1 cellular context compared by ENCODE assay signal in genomic region chr19:11239377-11240000, GRCh38.
TF ChIP-seq lines count a peak whose summit lies in the region.

TSS of gene ANGPTL8 (plus strand) at chr19:11239619. CDS start at chr19:11239638, 19 bp downstream.

TF ChIP-seq in HepG2, 621 proteins besides CTCF, POLR2A, EP300 and RAD21 (continued from another document and continues in another):
- TF ChIP-seq ZBTB40 (IDR thresholded peaks at IDR 0.05) (no peak), ZBTB40 (CRISPR knock-in tag; IDR thresholded peaks at IDR 0.05) (no peak; the same call in 1 of the 2 replicates), GMEB2 (CRISPR knock-in tag; IDR thresholded peaks at IDR 0.05; ENCODE audit: low read depth) (no peak), AKNA (CRISPR knock-in tag; IDR thresholded peaks at IDR 0.05; ENCODE audit: borderline replicate concordance) (no peak), ZNF441 (CRISPR knock-in tag; IDR thresholded peaks at IDR 0.05; ENCODE audit: borderline replicate concordance) (peak; percentile 65; the same call in 1 of the 2 replicates), MAFG (CRISPR knock-in tag; IDR thresholded peaks at IDR 0.05) (no peak), ZNF687 (CRISPR knock-in tag; IDR thresholded peaks at IDR 0.05) (peak; percentile 98), ZFAT (CRISPR knock-in tag; conservative IDR thresholded peaks at IDR 0.05) (no peak; the same call in 1 of the 2 replicates), REPIN1 (CRISPR knock-in tag; IDR thresholded peaks at IDR 0.05; ENCODE audit: borderline replicate concordance, low read depth) (peak; percentile 84), CREB3 (CRISPR knock-in tag; IDR thresholded peaks at IDR 0.05) (no peak), ZC3H4 (CRISPR knock-in tag; IDR thresholded peaks at IDR 0.05; ENCODE audit: borderline replicate concordance) (no peak), ATF1 (CRISPR knock-in tag; IDR thresholded peaks at IDR 0.05) (no peak), E2F5 (CRISPR knock-in tag; conservative IDR thresholded peaks at IDR 0.05) (no peak), ZNF121 (CRISPR knock-in tag; IDR thresholded peaks at IDR 0.05) (peak; percentile 88), ZNF792 (CRISPR knock-in tag; IDR thresholded peaks at IDR 0.05) (peak; percentile 93; the same call in 1 of the 2 replicates), ZNF501 (CRISPR knock-in tag; IDR thresholded peaks at IDR 0.05) (peak; percentile 88), TEAD2 (CRISPR knock-in tag; IDR thresholded peaks at IDR 0.05) (no peak), REST (IDR thresholded peaks at IDR 0.05; ENCODE audit: borderline replicate concordance in 1 of 2, low read depth in 1 of 2, low read length in 2 of 2) (peak in 1 of 2 experiments; percentile 77; a peak in 2 of 4 replicates), HES4 (CRISPR knock-in tag; IDR thresholded peaks at IDR 0.05; ENCODE audit: borderline replicate concordance) (no peak), ZNF160 (CRISPR knock-in tag; IDR thresholded peaks at IDR 0.05) (peak; percentile 89)
